1 cellular context compared by ENCODE assay signal in the genomic region with DNA sequence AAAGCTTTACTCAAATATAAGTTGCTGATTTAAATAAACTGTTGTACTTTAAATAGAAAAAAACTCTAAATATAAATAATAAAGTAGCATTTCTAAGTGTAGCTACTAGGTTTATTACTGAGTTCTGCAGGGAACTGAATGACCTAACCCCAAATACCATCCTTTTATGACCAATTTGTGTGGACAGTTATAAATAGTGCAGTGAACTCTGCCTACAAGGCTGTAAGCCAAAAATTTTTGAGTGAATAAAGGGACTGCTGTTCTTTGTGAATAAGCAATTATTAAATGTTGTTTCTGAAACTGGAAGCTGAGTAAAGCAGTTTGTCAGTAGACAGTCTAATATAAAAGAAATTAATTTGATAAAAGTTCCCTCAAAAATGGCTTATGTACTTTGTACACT.
TF ChIP-seq lines count a peak whose summit lies in the region.

No MANE protein-coding gene starts in this region.

TF ChIP-seq in HepG2, 621 proteins besides CTCF, POLR2A, EP300 and RAD21 (continued from another document):
- TF ChIP-seq, protein P1, sequence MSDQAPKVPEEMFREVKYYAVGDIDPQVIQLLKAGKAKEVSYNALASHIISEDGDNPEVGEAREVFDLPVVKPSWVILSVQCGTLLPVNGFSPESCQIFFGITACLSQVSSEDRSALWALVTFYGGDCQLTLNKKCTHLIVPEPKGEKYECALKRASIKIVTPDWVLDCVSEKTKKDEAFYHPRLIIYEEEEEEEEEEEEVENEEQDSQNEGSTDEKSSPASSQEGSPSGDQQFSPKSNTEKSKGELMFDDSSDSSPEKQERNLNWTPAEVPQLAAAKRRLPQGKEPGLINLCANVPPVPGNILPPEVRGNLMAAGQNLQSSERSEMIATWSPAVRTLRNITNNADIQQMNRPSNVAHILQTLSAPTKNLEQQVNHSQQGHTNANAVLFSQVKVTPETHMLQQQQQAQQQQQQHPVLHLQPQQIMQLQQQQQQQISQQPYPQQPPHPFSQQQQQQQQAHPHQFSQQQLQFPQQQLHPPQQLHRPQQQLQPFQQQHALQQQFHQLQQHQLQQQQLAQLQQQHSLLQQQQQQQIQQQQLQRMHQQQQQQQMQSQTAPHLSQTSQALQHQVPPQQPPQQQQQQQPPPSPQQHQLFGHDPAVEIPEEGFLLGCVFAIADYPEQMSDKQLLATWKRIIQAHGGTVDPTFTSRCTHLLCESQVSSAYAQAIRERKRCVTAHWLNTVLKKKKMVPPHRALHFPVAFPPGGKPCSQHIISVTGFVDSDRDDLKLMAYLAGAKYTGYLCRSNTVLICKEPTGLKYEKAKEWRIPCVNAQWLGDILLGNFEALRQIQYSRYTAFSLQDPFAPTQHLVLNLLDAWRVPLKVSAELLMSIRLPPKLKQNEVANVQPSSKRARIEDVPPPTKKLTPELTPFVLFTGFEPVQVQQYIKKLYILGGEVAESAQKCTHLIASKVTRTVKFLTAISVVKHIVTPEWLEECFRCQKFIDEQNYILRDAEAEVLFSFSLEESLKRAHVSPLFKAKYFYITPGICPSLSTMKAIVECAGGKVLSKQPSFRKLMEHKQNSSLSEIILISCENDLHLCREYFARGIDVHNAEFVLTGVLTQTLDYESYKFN (CRISPR knock-in tag; conservative IDR thresholded peaks at IDR 0.05): no peak
- TF ChIP-seq, protein P2, sequence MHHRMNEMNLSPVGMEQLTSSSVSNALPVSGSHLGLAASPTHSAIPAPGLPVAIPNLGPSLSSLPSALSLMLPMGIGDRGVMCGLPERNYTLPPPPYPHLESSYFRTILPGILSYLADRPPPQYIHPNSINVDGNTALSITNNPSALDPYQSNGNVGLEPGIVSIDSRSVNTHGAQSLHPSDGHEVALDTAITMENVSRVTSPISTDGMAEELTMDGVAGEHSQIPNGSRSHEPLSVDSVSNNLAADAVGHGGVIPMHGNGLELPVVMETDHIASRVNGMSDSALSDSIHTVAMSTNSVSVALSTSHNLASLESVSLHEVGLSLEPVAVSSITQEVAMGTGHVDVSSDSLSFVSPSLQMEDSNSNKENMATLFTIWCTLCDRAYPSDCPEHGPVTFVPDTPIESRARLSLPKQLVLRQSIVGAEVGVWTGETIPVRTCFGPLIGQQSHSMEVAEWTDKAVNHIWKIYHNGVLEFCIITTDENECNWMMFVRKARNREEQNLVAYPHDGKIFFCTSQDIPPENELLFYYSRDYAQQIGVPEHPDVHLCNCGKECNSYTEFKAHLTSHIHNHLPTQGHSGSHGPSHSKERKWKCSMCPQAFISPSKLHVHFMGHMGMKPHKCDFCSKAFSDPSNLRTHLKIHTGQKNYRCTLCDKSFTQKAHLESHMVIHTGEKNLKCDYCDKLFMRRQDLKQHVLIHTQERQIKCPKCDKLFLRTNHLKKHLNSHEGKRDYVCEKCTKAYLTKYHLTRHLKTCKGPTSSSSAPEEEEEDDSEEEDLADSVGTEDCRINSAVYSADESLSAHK (CRISPR knock-in tag; IDR thresholded peaks at IDR 0.05; ENCODE audit: borderline replicate concordance): no peak
- TF ChIP-seq, protein P3, sequence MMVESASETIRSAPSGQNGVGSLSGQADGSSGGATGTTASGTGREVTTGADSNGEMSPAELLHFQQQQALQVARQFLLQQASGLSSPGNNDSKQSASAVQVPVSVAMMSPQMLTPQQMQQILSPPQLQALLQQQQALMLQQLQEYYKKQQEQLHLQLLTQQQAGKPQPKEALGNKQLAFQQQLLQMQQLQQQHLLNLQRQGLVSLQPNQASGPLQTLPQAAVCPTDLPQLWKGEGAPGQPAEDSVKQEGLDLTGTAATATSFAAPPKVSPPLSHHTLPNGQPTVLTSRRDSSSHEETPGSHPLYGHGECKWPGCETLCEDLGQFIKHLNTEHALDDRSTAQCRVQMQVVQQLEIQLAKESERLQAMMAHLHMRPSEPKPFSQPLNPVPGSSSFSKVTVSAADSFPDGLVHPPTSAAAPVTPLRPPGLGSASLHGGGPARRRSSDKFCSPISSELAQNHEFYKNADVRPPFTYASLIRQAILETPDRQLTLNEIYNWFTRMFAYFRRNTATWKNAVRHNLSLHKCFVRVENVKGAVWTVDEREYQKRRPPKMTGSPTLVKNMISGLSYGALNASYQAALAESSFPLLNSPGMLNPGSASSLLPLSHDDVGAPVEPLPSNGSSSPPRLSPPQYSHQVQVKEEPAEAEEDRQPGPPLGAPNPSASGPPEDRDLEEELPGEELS (CRISPR knock-in tag; IDR thresholded peaks at IDR 0.05): no peak
- TF ChIP-seq, protein P4, sequence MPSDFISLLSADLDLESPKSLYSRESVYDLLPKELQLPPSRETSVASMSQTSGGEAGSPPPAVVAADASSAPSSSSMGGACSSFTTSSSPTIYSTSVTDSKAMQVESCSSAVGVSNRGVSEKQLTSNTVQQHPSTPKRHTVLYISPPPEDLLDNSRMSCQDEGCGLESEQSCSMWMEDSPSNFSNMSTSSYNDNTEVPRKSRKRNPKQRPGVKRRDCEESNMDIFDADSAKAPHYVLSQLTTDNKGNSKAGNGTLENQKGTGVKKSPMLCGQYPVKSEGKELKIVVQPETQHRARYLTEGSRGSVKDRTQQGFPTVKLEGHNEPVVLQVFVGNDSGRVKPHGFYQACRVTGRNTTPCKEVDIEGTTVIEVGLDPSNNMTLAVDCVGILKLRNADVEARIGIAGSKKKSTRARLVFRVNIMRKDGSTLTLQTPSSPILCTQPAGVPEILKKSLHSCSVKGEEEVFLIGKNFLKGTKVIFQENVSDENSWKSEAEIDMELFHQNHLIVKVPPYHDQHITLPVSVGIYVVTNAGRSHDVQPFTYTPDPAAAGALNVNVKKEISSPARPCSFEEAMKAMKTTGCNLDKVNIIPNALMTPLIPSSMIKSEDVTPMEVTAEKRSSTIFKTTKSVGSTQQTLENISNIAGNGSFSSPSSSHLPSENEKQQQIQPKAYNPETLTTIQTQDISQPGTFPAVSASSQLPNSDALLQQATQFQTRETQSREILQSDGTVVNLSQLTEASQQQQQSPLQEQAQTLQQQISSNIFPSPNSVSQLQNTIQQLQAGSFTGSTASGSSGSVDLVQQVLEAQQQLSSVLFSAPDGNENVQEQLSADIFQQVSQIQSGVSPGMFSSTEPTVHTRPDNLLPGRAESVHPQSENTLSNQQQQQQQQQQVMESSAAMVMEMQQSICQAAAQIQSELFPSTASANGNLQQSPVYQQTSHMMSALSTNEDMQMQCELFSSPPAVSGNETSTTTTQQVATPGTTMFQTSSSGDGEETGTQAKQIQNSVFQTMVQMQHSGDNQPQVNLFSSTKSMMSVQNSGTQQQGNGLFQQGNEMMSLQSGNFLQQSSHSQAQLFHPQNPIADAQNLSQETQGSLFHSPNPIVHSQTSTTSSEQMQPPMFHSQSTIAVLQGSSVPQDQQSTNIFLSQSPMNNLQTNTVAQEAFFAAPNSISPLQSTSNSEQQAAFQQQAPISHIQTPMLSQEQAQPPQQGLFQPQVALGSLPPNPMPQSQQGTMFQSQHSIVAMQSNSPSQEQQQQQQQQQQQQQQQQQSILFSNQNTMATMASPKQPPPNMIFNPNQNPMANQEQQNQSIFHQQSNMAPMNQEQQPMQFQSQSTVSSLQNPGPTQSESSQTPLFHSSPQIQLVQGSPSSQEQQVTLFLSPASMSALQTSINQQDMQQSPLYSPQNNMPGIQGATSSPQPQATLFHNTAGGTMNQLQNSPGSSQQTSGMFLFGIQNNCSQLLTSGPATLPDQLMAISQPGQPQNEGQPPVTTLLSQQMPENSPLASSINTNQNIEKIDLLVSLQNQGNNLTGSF (CRISPR knock-in tag; IDR thresholded peaks at IDR 0.05): no peak
- TF ChIP-seq, protein P5, sequence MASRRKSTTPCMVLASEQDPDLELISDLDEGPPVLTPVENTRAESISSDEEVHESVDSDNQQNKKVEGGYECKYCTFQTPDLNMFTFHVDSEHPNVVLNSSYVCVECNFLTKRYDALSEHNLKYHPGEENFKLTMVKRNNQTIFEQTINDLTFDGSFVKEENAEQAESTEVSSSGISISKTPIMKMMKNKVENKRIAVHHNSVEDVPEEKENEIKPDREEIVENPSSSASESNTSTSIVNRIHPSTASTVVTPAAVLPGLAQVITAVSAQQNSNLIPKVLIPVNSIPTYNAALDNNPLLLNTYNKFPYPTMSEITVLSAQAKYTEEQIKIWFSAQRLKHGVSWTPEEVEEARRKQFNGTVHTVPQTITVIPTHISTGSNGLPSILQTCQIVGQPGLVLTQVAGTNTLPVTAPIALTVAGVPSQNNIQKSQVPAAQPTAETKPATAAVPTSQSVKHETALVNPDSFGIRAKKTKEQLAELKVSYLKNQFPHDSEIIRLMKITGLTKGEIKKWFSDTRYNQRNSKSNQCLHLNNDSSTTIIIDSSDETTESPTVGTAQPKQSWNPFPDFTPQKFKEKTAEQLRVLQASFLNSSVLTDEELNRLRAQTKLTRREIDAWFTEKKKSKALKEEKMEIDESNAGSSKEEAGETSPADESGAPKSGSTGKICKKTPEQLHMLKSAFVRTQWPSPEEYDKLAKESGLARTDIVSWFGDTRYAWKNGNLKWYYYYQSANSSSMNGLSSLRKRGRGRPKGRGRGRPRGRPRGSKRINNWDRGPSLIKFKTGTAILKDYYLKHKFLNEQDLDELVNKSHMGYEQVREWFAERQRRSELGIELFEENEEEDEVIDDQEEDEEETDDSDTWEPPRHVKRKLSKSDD (CRISPR knock-in tag; IDR thresholded peaks at IDR 0.05; ENCODE audit: low read depth): no peak
TF ChIP-seq in HepG2: peak in this region for 0.
